In genomic region chr15:75059607-75060006, GRCh38 we compare ENCODE assay signal across 22 cellular contexts.
"Had no signal": no experiment of that assay in that cellular context is flagged by ENCODE, and none has a peak within 500 bp of the region (broad histone marks: within the 10 kb centered on the region; RNA-seq: fewer than 3 reads in every experiment).

No MANE protein-coding gene starts in this region.

- DNase-seq: activated B cell treated with CpG ODN at 0.5 μM for 24 hours; activated CD4-positive, alpha-beta memory T cell treated with anti-CD3 and anti-CD28 coated beads for 36 hours; activated CD4-positive, alpha-beta T cell treated with anti-CD3 and anti-CD28 coated beads for 48 hours; activated gamma-delta T cell; activated naive CD4-positive, alpha-beta T cell treated with anti-CD3 and anti-CD28 coated beads, Interleukin-2, amount 50 U/mL, for 16 hours; activated T-cell treated with anti-CD3 and anti-CD28 coated beads, Interleukin-2, amount 50 U/mL, for 4 hours; caudate nucleus; islet precursor cell; left cardiac atrium; psoas muscle; right cardiac atrium; stimulated activated CD4-positive, alpha-beta T cell treated with anti-CD3 and anti-CD28 coated beads, Interleukin-4, amount 100 ng/mL, for 4 hours; substantia nigra had no signal

- H3K36me3 ChIP-seq: heart right ventricle, neutrophil, pancreas, SJSA1 had no signal

- H3K27me3 ChIP-seq: heart right ventricle, neutrophil, pancreas, SJSA1, tibial nerve had no signal

- ATAC-seq: activated T-cell treated with anti-CD3 and anti-CD28 coated beads, Interleukin-2, amount 50 U/mL, for 4 hours; heart right ventricle; left cardiac atrium; pancreas; psoas muscle; right cardiac atrium had no signal

- H3K4me1 Mint-ChIP-seq: memory B cell had no signal

- H3K27ac Mint-ChIP-seq: activated B cell treated with CpG ODN at 0.5 μM for 24 hours; activated CD4-positive, alpha-beta memory T cell treated with anti-CD3 and anti-CD28 coated beads for 36 hours; brain; memory B cell; nephron; stimulated activated naive CD8-positive, alpha-beta T cell treated with anti-CD3 and anti-CD28 coated beads, Interleukin-15, Interleukin-2, amounts not matched to agents 100 ng/mL and 50 ng/mL, for 24 hours had no signal

- H3K4me3 Mint-ChIP-seq: activated B cell treated with CpG ODN at 0.5 μM for 24 hours; activated CD4-positive, alpha-beta memory T cell treated with anti-CD3 and anti-CD28 coated beads for 36 hours; activated T-cell treated with anti-CD3 and anti-CD28 coated beads, Interleukin-2, amount 50 U/mL, for 4 hours; brain; memory B cell; nephron; stimulated activated naive CD8-positive, alpha-beta T cell treated with anti-CD3 and anti-CD28 coated beads, Interleukin-15, Interleukin-2, amounts not matched to agents 100 ng/mL and 50 ng/mL, for 24 hours had no signal

- H3K4me3 ChIP-seq: heart right ventricle, pancreas, psoas muscle, SJSA1, tibial nerve had no signal

- H3K4me1 ChIP-seq: pancreas, psoas muscle had no signal

- H3K36me3 Mint-ChIP-seq: activated CD4-positive, alpha-beta memory T cell treated with anti-CD3 and anti-CD28 coated beads for 36 hours; brain had no signal

- H3K27me3 Mint-ChIP-seq: activated B cell treated with CpG ODN at 0.5 μM for 24 hours; activated CD4-positive, alpha-beta memory T cell treated with anti-CD3 and anti-CD28 coated beads for 36 hours; brain; memory B cell had no signal

- H3K9me3 Mint-ChIP-seq: activated B cell treated with CpG ODN at 0.5 μM for 24 hours; activated CD4-positive, alpha-beta memory T cell treated with anti-CD3 and anti-CD28 coated beads for 36 hours; activated T-cell treated with anti-CD3 and anti-CD28 coated beads, Interleukin-2, amount 50 U/mL, for 4 hours; memory B cell; stimulated activated naive CD8-positive, alpha-beta T cell treated with anti-CD3 and anti-CD28 coated beads, Interleukin-15, Interleukin-2, amounts not matched to agents 100 ng/mL and 50 ng/mL, for 24 hours had no signal

- H3K27ac ChIP-seq: heart right ventricle, neutrophil, pancreas, psoas muscle, SJSA1, tibial nerve had no signal

- H3K9me3 ChIP-seq: heart right ventricle, neutrophil, pancreas, psoas muscle, SJSA1, tibial nerve had no signal
